Comparison of ENCODE assay signal across 12 cellular contexts in genomic region chr6:37625591-37626374, GRCh38.
DNase-seq lines count a peak whose midpoint lies in the region; ATAC-seq and TF ChIP-seq lines count a peak whose summit lies in the region.
"Had no signal": no experiment of that assay in that cellular context is flagged by ENCODE, and none has a peak within 500 bp of the region (broad histone marks: within the 10 kb centered on the region; RNA-seq: fewer than 3 reads in every experiment).

No MANE protein-coding gene starts in this region.

- peaks cover 16% of the 10 kb centered on the region for H3K27me3 Mint-ChIP-seq in activated CD4-positive, alpha-beta T cell treated with anti-CD3 and anti-CD28 coated beads, Interleukin-2, amount 10 ng/mL, durations not matched to agents 7 days and 5 days
- peaks cover 9% of the 10 kb centered on the region for H3K27me3 Mint-ChIP-seq in activated CD4-positive, alpha-beta T cell treated with anti-CD3 and anti-CD28 coated beads for 36 hours
- H3K27me3 Mint-ChIP-seq in IgD-negative memory B cell, result peaks cover 13% of the 10 kb centered on the region

- peak overlapping the region; percentile 62 for H3K4me3 ChIP-seq in coronary artery

- ATAC-seq in activated CD4-positive, alpha-beta T cell treated with anti-CD3 and anti-CD28 coated beads for 36 hours, result no peak
- no peak for ATAC-seq in HG02759 (IDR thresholded peaks at IDR 0.05; ENCODE audit: unreplicated experiment)
- ATAC-seq in GM18907 (IDR thresholded peaks at IDR 0.05; ENCODE audit: unreplicated experiment), result no peak

- H3K9me3 Mint-ChIP-seq in activated CD4-positive, alpha-beta T cell treated with anti-CD3 and anti-CD28 coated beads, Interleukin-2, amount 10 ng/mL, durations not matched to agents 7 days and 5 days, result no peaks in the 10 kb centered on the region
- H3K9me3 Mint-ChIP-seq in activated CD4-positive, alpha-beta T cell treated with anti-CD3 and anti-CD28 coated beads for 36 hours (ENCODE audit: low read depth), result no peaks in the 10 kb centered on the region
- H3K9me3 Mint-ChIP-seq in IgD-negative memory B cell, result no peaks in the 10 kb centered on the region
- H3K9me3 Mint-ChIP-seq: nephron had no signal

- H3K4me1 Mint-ChIP-seq in activated CD4-positive, alpha-beta T cell treated with anti-CD3 and anti-CD28 coated beads, Interleukin-2, amount 10 ng/mL, durations not matched to agents 7 days and 5 days, result peaks cover 24% of the 10 kb centered on the region
- peaks cover 34% of the 10 kb centered on the region for H3K4me1 Mint-ChIP-seq in activated CD4-positive, alpha-beta T cell treated with anti-CD3 and anti-CD28 coated beads for 36 hours
- H3K4me1 Mint-ChIP-seq in IgD-negative memory B cell, result peaks cover 20 to 36% (median 30%) of the 10 kb centered on the region in 3 donors

- peak overlapping the region; percentile 37 for H3K27ac Mint-ChIP-seq in activated CD4-positive, alpha-beta T cell treated with anti-CD3 and anti-CD28 coated beads, Interleukin-2, amount 10 ng/mL, durations not matched to agents 7 days and 5 days
- H3K27ac Mint-ChIP-seq in activated CD4-positive, alpha-beta T cell treated with anti-CD3 and anti-CD28 coated beads for 36 hours, result no peak overlapping the region
- no peak overlapping the region for H3K27ac Mint-ChIP-seq in IgD-negative memory B cell
- H3K27ac Mint-ChIP-seq: nephron had no signal

- POLR2A ChIA-PET in activated CD4-positive, alpha-beta T cell treated with anti-CD3 and anti-CD28 coated beads, Interleukin-2, amount 10 ng/mL, durations not matched to agents 7 days and 5 days (lab: Charles Lee), result no interaction called here
- POLR2A ChIA-PET in activated CD4-positive, alpha-beta T cell treated with anti-CD3 and anti-CD28 coated beads for 36 hours (lab: Charles Lee), result no interaction called here

- H3K4me3 Mint-ChIP-seq in activated CD4-positive, alpha-beta T cell treated with anti-CD3 and anti-CD28 coated beads, Interleukin-2, amount 10 ng/mL, durations not matched to agents 7 days and 5 days, result no peak overlapping the region
- no peak overlapping the region for H3K4me3 Mint-ChIP-seq in activated CD4-positive, alpha-beta T cell treated with anti-CD3 and anti-CD28 coated beads for 36 hours
- H3K4me3 Mint-ChIP-seq in IgD-negative memory B cell, result peak overlapping the region in 3 of 4 donors; percentile 2 to 87 (median 42)
- H3K4me3 Mint-ChIP-seq: nephron had no signal

- no peaks in the 10 kb centered on the region for H3K36me3 Mint-ChIP-seq in activated CD4-positive, alpha-beta T cell treated with anti-CD3 and anti-CD28 coated beads, Interleukin-2, amount 10 ng/mL, durations not matched to agents 7 days and 5 days (ENCODE audit: low read depth)
- H3K36me3 Mint-ChIP-seq in activated CD4-positive, alpha-beta T cell treated with anti-CD3 and anti-CD28 coated beads for 36 hours (ENCODE audit: low read depth), result no peaks in the 10 kb centered on the region
- H3K36me3 Mint-ChIP-seq in IgD-negative memory B cell, result peaks cover 3% of the 10 kb centered on the region

- H3K27ac ChIP-seq in coronary artery, result no peak overlapping the region
- H3K27ac ChIP-seq: spleen had no signal

- CTCF ChIA-PET in activated CD4-positive, alpha-beta T cell treated with anti-CD3 and anti-CD28 coated beads, Interleukin-2, amount 10 ng/mL, durations not matched to agents 7 days and 5 days (lab: Charles Lee), result interaction anchor here (0.6 to 1.5 kb wide), 2 partner anchors 14 to 15 kb away, joined by 3 read pairs; no protein-coding TSS in a partner anchor
- CTCF ChIA-PET in activated CD4-positive, alpha-beta T cell treated with anti-CD3 and anti-CD28 coated beads for 36 hours (lab: Charles Lee), result interaction anchor here (1.0 to 1.5 kb wide), 2 partner anchors 23 to 31 kb away, joined by 3 read pairs; no protein-coding TSS in a partner anchor

- no peak for TF ChIP-seq CTCF in coronary artery (IDR thresholded peaks at IDR 0.05)

- DNase-seq in activated CD4-positive, alpha-beta T cell treated with anti-CD3 and anti-CD28 coated beads, Interleukin-2, amount 10 ng/mL, durations not matched to agents 7 days and 5 days, result no peak
- DNase-seq in activated CD4-positive, alpha-beta T cell treated with anti-CD3 and anti-CD28 coated beads for 36 hours, result no peak
- no peak for DNase-seq in coronary artery (ENCODE audit: low spot score)
- DNase-seq in retina, result peak; percentile 49
- no peak for DNase-seq in cerebellar nuclear complex (lab: John Stamatoyannopoulos, UW)
- DNase-seq: IMR-90, NCI-H1694 had no signal

- intact Hi-C loops in activated CD4-positive, alpha-beta T cell treated with anti-CD3 and anti-CD28 coated beads for 36 hours (cut with DNase I, micrococcal nuclease), result no loop called here

Comparison
In these comparisons a context has a peak if more than half of its experiments do, and no peak if none do; other contexts are left out.
1. H3K4me3 Mint-ChIP-seq: peak in IgD-negative memory B cell (3 of 4); none in activated CD4-positive, alpha-beta T cell treated with anti-CD3 and anti-CD28 coated beads, Interleukin-2, amount 10 ng/mL, durations not matched to agents 7 days and 5 days (single experiment) and activated CD4-positive, alpha-beta T cell treated with anti-CD3 and anti-CD28 coated beads for 36 hours (single experiment).